In genomic region chr22:44627521-44628139, GRCh38 we compare ENCODE assay signal across 25 cellular contexts.
"Had no signal": no experiment of that assay in that cellular context is flagged by ENCODE, and none has a peak within 500 bp of the region (broad histone marks: within the 10 kb centered on the region; RNA-seq: fewer than 3 reads in every experiment).

No MANE protein-coding gene starts in this region.

- FAIRE-seq: TTC549 had no signal

- H3K27ac ChIP-seq: breast epithelium, esophagus muscularis mucosa, foreskin keratinocyte, heart left ventricle, left lung, tibial nerve, VCaP had no signal

- H3K36me3 Mint-ChIP-seq: mesothelial cell of epicardium, naive B cell had no signal

- H3K27ac Mint-ChIP-seq: activated naive CD4-positive, alpha-beta T cell treated with anti-CD3 and anti-CD28 coated beads, Interleukin-2, amount 50 U/mL, for 72 hours; activated T-helper 17 cell treated with anti-CD3 and anti-CD28 coated beads, Interleukin-2, amount 50 U/mL, for 72 hours; dendritic cell treated with granulocyte-macrophage colony-stimulating factor and Interleukin-4, amounts not matched to agents 40 ng/mL and 50 ng/mL, for 4 days; naive B cell; nephron progenitor cell had no signal

- H3K36me3 ChIP-seq: breast epithelium, esophagus muscularis mucosa, heart left ventricle, left lung, tibial nerve had no signal

- H3K4me3 ChIP-seq: breast epithelium, esophagus muscularis mucosa, heart left ventricle, left lung, lung, tibial nerve had no signal

- DNase-seq: activated CD4-positive, alpha-beta T cell treated with anti-CD3 and anti-CD28 coated beads for 4 hours; activated CD4-positive, alpha-beta T cell treated with anti-CD3 and anti-CD28 coated beads, Interleukin-2, amount 50 U/mL, for 4 hours; activated gamma-delta T cell treated with Interleukin-2 at 50 U/mL for 16 hours; activated T-cell treated with anti-CD3 and anti-CD28 coated beads, Interleukin-2, amount 50 U/mL, for 4 hours; central memory CD4-positive, alpha-beta T cell; foreskin keratinocyte; heart left ventricle; naive B cell; nephron progenitor cell; nucleus accumbens; right cardiac atrium; stimulated activated CD4-positive, alpha-beta T cell treated with anti-CD3 and anti-CD28 coated beads, Interleukin-2, amount 100 ng/mL, for 48 hours; stimulated activated naive CD4-positive, alpha-beta T cell treated with Interleukin-2 at 50 U/mL for 16 hours; T-helper 9 cell had no signal

- H3K4me1 Mint-ChIP-seq: mesothelial cell of epicardium, naive B cell had no signal

- H3K9me3 ChIP-seq: breast epithelium, esophagus muscularis mucosa, left lung, tibial nerve had no signal

- ATAC-seq: activated naive CD4-positive, alpha-beta T cell treated with anti-CD3 and anti-CD28 coated beads, Interleukin-2, amount 50 U/mL, for 72 hours; activated T-cell treated with anti-CD3 and anti-CD28 coated beads, Interleukin-2, amount 50 U/mL, for 4 hours; activated T-helper 17 cell treated with anti-CD3 and anti-CD28 coated beads, Interleukin-2, amount 50 U/mL, for 72 hours; foreskin keratinocyte; heart left ventricle; left lung; right cardiac atrium had no signal

- H3K4me3 Mint-ChIP-seq: activated T-cell treated with anti-CD3 and anti-CD28 coated beads, Interleukin-2, amount 50 U/mL, for 4 hours; activated T-helper 17 cell treated with anti-CD3 and anti-CD28 coated beads, Interleukin-2, amount 50 U/mL, for 72 hours; dendritic cell treated with granulocyte-macrophage colony-stimulating factor and Interleukin-4, amounts not matched to agents 40 ng/mL and 50 ng/mL, for 4 days; mesothelial cell of epicardium; naive B cell; nephron progenitor cell had no signal

- H3K9me3 Mint-ChIP-seq: activated T-helper 17 cell treated with anti-CD3 and anti-CD28 coated beads, Interleukin-2, amount 50 U/mL, for 72 hours; dendritic cell treated with granulocyte-macrophage colony-stimulating factor and Interleukin-4, amounts not matched to agents 40 ng/mL and 50 ng/mL, for 4 days; naive B cell had no signal

- H3K4me1 ChIP-seq: breast epithelium, foreskin keratinocyte, left lung had no signal

- H3K27me3 Mint-ChIP-seq: activated T-helper 17 cell treated with anti-CD3 and anti-CD28 coated beads, Interleukin-2, amount 50 U/mL, for 72 hours had no signal
